Comparison of ENCODE assay signal across 1 cellular context in the genomic region with DNA sequence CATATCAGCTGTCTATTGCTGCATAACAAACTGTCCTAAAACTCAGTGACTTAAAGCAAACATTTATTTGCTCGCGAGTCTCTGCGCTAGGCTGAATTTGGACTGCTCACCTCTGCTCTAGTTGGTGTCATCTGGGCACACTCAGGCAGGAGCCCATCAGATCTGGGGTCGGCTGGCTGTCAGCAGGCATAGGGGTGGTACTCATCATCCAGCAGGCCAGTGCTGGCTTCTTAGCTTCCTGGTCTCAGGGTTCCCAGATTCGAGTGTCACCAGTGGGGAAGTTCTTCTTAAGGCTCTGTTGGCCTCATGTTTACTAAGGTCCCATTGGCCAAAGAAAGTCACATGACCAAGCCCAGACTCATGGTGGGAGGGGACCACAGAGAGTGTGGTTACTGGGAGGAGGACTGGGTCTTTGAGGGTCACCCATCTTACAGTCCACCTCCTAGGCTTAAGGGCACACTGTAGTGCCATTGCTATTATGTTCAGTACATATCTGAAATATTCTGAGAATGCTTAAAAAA.
TF ChIP-seq lines count a peak whose summit lies in the region.

No MANE protein-coding gene starts in this region.

TF ChIP-seq in K562, 482 proteins besides CTCF, POLR2A, EP300 and RAD21 (continued from another document):
- TF ChIP-seq PRDM10 (IDR thresholded peaks at IDR 0.05; ENCODE audit: partially characterized antibody) (peak; percentile 89), FOXA3 (CRISPR knock-in tag; conservative IDR thresholded peaks at IDR 0.05 in 1 of 2, IDR thresholded peaks at IDR 0.05 in 1 of 2) (peak; percentile 72), BRCA1 (IDR thresholded peaks at IDR 0.05) (no peak), BRCA1 (CRISPR knock-in tag; IDR thresholded peaks at IDR 0.05) (no peak), FOXP4 (CRISPR knock-in tag; IDR thresholded peaks at IDR 0.05; ENCODE audit: borderline replicate concordance) (no peak), ZNF175 (CRISPR knock-in tag; IDR thresholded peaks at IDR 0.05; ENCODE audit: low read depth) (0 out of 2 replicates have a peak, but pooled peaks have one; percentile 56), ETV6 (IDR thresholded peaks at IDR 0.05; ENCODE audit: borderline replicate concordance in 1 of 2, low read depth in 2 of 2, low read length in 1 of 2) (no peak), ETV6 (CRISPR knock-in tag; IDR thresholded peaks at IDR 0.05; ENCODE audit: borderline replicate concordance) (no peak), TEAD1 (CRISPR knock-in tag; IDR thresholded peaks at IDR 0.05) (no peak), MXI1 (IDR thresholded peaks at IDR 0.05; ENCODE audit: low read depth, low read length) (no peak), EHMT2 (IDR thresholded peaks at IDR 0.05) (no peak), SMAD1 (IDR thresholded peaks at IDR 0.05; ENCODE audit: low read depth, low read length, partially characterized antibody) (no peak), MYNN (IDR thresholded peaks at IDR 0.05) (no peak), MYNN (CRISPR knock-in tag; IDR thresholded peaks at IDR 0.05) (no peak), PKNOX1 (IDR thresholded peaks at IDR 0.05) (no peak), PML (IDR thresholded peaks at IDR 0.05; ENCODE audit: low read length) (no peak), RBM22 (IDR thresholded peaks at IDR 0.05; ENCODE audit: low read depth, low read length, poor library complexity, severe bottlenecking) (no peak), KLF13 (tag; IDR thresholded peaks at IDR 0.05; ENCODE audit: borderline replicate concordance, low read depth) (no peak), PHB2 (IDR thresholded peaks at IDR 0.05; ENCODE audit: low read depth) (no peak), HMG20A (CRISPR knock-in tag; conservative IDR thresholded peaks at IDR 0.05) (no peak), BRF1 (IDR thresholded peaks at IDR 0.05; ENCODE audit: borderline replicate concordance, extremely low read depth, insufficient read length) (no peak), SPI1 (IDR thresholded peaks at IDR 0.05; ENCODE audit: borderline replicate concordance, low read depth, low read length) (peak; percentile 52; the same call in 1 of the 2 replicates), RBFOX2 (IDR thresholded peaks at IDR 0.05; ENCODE audit: low read depth, low read length) (no peak), MCM7 (IDR thresholded peaks at IDR 0.05) (no peak), ZNF184 (CRISPR knock-in tag; IDR thresholded peaks at IDR 0.05) (no peak), HSF4 (CRISPR knock-in tag; IDR thresholded peaks at IDR 0.05; ENCODE audit: borderline replicate concordance) (no peak), ILK (tag; IDR thresholded peaks at IDR 0.05; ENCODE audit: borderline replicate concordance, low read depth) (no peak), PHTF2 (CRISPR knock-in tag; IDR thresholded peaks at IDR 0.05) (no peak), EZH2 (IDR thresholded peaks at IDR 0.05; ENCODE audit: borderline replicate concordance, low read depth, low read length) (no peak)
- TF ChIP-seq, protein P1, sequence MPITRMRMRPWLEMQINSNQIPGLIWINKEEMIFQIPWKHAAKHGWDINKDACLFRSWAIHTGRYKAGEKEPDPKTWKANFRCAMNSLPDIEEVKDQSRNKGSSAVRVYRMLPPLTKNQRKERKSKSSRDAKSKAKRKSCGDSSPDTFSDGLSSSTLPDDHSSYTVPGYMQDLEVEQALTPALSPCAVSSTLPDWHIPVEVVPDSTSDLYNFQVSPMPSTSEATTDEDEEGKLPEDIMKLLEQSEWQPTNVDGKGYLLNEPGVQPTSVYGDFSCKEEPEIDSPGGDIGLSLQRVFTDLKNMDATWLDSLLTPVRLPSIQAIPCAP (CRISPR knock-in tag; IDR thresholded peaks at IDR 0.05; ENCODE audit: borderline replicate concordance): no peak
- TF ChIP-seq, protein P2, sequence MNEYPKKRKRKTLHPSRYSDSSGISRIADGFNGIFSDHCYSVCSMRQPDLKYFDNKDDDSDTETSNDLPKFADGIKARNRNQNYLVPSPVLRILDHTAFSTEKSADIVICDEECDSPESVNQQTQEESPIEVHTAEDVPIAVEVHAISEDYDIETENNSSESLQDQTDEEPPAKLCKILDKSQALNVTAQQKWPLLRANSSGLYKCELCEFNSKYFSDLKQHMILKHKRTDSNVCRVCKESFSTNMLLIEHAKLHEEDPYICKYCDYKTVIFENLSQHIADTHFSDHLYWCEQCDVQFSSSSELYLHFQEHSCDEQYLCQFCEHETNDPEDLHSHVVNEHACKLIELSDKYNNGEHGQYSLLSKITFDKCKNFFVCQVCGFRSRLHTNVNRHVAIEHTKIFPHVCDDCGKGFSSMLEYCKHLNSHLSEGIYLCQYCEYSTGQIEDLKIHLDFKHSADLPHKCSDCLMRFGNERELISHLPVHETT (CRISPR knock-in tag; conservative IDR thresholded peaks at IDR 0.05 in 1 of 2, IDR thresholded peaks at IDR 0.05 in 1 of 2): 0 out of 4 replicates have a peak, but pooled peaks of 1 of the 2 experiments have one; percentile 55
TF ChIP-seq in K562: peak in this region for 22.
